Comparison of ENCODE assay signal across 10 cellular contexts in the genomic region with DNA sequence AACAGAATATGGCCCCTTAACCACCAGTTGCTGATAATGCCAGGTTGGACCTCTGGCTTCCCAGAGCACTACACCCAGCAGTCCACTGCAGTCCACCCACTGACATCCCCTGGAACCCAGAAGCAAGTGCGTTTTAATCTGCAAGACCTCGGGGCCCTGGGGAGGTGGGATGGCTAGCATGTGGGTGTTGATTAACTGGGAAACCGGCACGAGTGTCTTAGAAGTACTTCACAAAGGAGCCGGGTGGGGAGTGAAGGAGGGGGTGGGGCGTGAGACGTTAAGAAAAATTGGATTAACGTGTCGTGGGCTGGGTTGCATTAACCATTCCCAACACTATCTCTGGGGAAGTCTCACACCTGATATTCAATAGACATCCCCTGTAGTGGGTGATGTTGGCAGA. TPM values are rescaled to one million over a fixed set of nuclear protein-coding genes. Genes with fewer than 3 reads are reported as not detected.
DNase-seq lines count a peak whose midpoint lies in the region; ATAC-seq lines count a peak whose summit lies in the region.
"Had no signal": no experiment of that assay in that cellular context is flagged by ENCODE, and none has a peak within 500 bp of the region (broad histone marks: within the 10 kb centered on the region; RNA-seq: fewer than 3 reads in every experiment).

No MANE protein-coding gene starts in this region.

- peaks cover 7% of the 10 kb centered on the region for H3K36me3 Mint-ChIP-seq in stimulated activated naive CD8-positive, alpha-beta T cell treated with anti-CD3 and anti-CD28 coated beads, Interleukin-15, Interleukin-2, amounts not matched to agents 100 ng/mL and 50 ng/mL, for 24 hours (ENCODE audit: low read depth)
- H3K36me3 Mint-ChIP-seq in activated naive CD8-positive, alpha-beta T cell treated with anti-CD3 and anti-CD28 coated beads, Interleukin-2, amount 10 ng/mL, durations not matched to agents 7 days and 5 days = peaks cover 3% of the 10 kb centered on the region

- H2AFZ ChIP-seq in mesenchymal stem cell (ENCODE audit: low read depth, low read length) = no peak overlapping the region

- H3K4me1 ChIP-seq in mesenchymal stem cell (ENCODE audit: control insufficient read depth, insufficient read depth, low read depth, low read length) = peaks cover 32% of the 10 kb centered on the region

- H3K4me2 ChIP-seq in mesenchymal stem cell (ENCODE audit: low read length, poor library complexity, severe bottlenecking) = peak overlapping the region; percentile 84

- no peak overlapping the region for H3K27ac ChIP-seq in mesenchymal stem cell (ENCODE audit: low read length, poor library complexity, severe bottlenecking)

- H4K8ac ChIP-seq in mesenchymal stem cell (ENCODE audit: low read length) = no peak overlapping the region

- H3K4me3 ChIP-seq in mesenchymal stem cell (ENCODE audit: insufficient read depth in 1 of 2, low read depth in 1 of 2, low read length in 2 of 2) = peak overlapping the region in 1 of 2 experiments; percentile 85

- no peak overlapping the region for H2BK120ac ChIP-seq in mesenchymal stem cell (ENCODE audit: low read depth, low read length)

- peaks cover 12% of the 10 kb centered on the region for H3K27me3 Mint-ChIP-seq in stimulated activated naive CD8-positive, alpha-beta T cell treated with anti-CD3 and anti-CD28 coated beads, Interleukin-15, Interleukin-2, amounts not matched to agents 100 ng/mL and 50 ng/mL, for 24 hours
- H3K27me3 Mint-ChIP-seq in activated naive CD8-positive, alpha-beta T cell treated with anti-CD3 and anti-CD28 coated beads, Interleukin-2, amount 10 ng/mL, durations not matched to agents 7 days and 5 days = peaks cover 18% of the 10 kb centered on the region

- no peak overlapping the region for H2BK5ac ChIP-seq in mesenchymal stem cell (ENCODE audit: low read depth, low read length, poor library complexity, severe bottlenecking)

- ATAC-seq in stimulated activated naive CD8-positive, alpha-beta T cell treated with anti-CD3 and anti-CD28 coated beads, Interleukin-15, Interleukin-2, amounts not matched to agents 100 U/mL and 50 U/mL, for 24 hours = no peak
- ATAC-seq in activated naive CD8-positive, alpha-beta T cell treated with anti-CD3 and anti-CD28 coated beads, Interleukin-2, amount 10 ng/mL, durations not matched to agents 7 days and 5 days (ENCODE audit: low read depth) = no peak
- no peak for ATAC-seq in GM19035 (IDR thresholded peaks at IDR 0.05; ENCODE audit: unreplicated experiment)

- no peak overlapping the region for H2BK15ac ChIP-seq in mesenchymal stem cell (ENCODE audit: low read depth, poor library complexity, severe bottlenecking)

- H2BK12ac ChIP-seq in mesenchymal stem cell (ENCODE audit: low read length in 2 of 2) = no peak overlapping the region

- H3K4me3 Mint-ChIP-seq in stimulated activated naive CD8-positive, alpha-beta T cell treated with anti-CD3 and anti-CD28 coated beads, Interleukin-15, Interleukin-2, amounts not matched to agents 100 ng/mL and 50 ng/mL, for 24 hours = peak overlapping the region; percentile 73
- H3K4me3 Mint-ChIP-seq in activated naive CD8-positive, alpha-beta T cell treated with anti-CD3 and anti-CD28 coated beads, Interleukin-2, amount 10 ng/mL, durations not matched to agents 7 days and 5 days = peak overlapping the region; percentile 74

- H3K4me1 Mint-ChIP-seq in stimulated activated naive CD8-positive, alpha-beta T cell treated with anti-CD3 and anti-CD28 coated beads, Interleukin-15, Interleukin-2, amounts not matched to agents 100 ng/mL and 50 ng/mL, for 24 hours (ENCODE audit: low read depth) = peaks cover 33% of the 10 kb centered on the region
- H3K4me1 Mint-ChIP-seq in activated naive CD8-positive, alpha-beta T cell treated with anti-CD3 and anti-CD28 coated beads, Interleukin-2, amount 10 ng/mL, durations not matched to agents 7 days and 5 days = peaks cover 19% of the 10 kb centered on the region

- H3K14ac ChIP-seq in mesenchymal stem cell (ENCODE audit: low read length in 2 of 2) = no peak overlapping the region

- H3K27me3 ChIP-seq in mesenchymal stem cell (ENCODE audit: control insufficient read depth in 1 of 2, insufficient read depth in 1 of 2, low read length in 2 of 2) = no peaks in the 10 kb centered on the region

- WGBS in mesenchymal stem cell = 13% methylated on average over 4 of the region's 9 CpGs

- peaks cover 13% of the 10 kb centered on the region for H3K79me1 ChIP-seq in mesenchymal stem cell (replicated peaks; ENCODE audit: low read length, poor library complexity, severe bottlenecking)

- DNase-seq in stimulated activated naive CD8-positive, alpha-beta T cell treated with anti-CD3 and anti-CD28 coated beads, Interleukin-15, Interleukin-2, amounts not matched to agents 100 U/mL and 50 U/mL, for 24 hours = no peak
- no peak for DNase-seq in activated naive CD8-positive, alpha-beta T cell treated with anti-CD3 and anti-CD28 coated beads, Interleukin-2, amount 10 ng/mL, durations not matched to agents 7 days and 5 days
- DNase-seq in mesenchymal stem cell = no peak
- DNase-seq in ureter (ENCODE audit: low spot score) = peak; percentile 42
- no peak for DNase-seq in SKM-1 treated with dmso at 0.1 percent for 144 hours (lab: John Stamatoyannopoulos, UW; ENCODE audit: unreplicated experiment)
- DNase-seq in stimulated activated naive CD4-positive, alpha-beta T cell treated with Interleukin-2 at 50 U/mL for 16 hours (lab: John Stamatoyannopoulos, UW) = no peak
- DNase-seq: cerebellar nuclear complex had no signal

- H3K4ac ChIP-seq in mesenchymal stem cell (ENCODE audit: low read depth in 1 of 2, low read length in 2 of 2) = no peak overlapping the region

- no peak overlapping the region for H3K18ac ChIP-seq in mesenchymal stem cell (ENCODE audit: low read depth in 1 of 2, low read length in 2 of 2)

- H3K9me3 ChIP-seq in mesenchymal stem cell (ENCODE audit: control insufficient read depth, low read length) = no peaks in the 10 kb centered on the region

- H2AK5ac ChIP-seq in mesenchymal stem cell (ENCODE audit: low read length, severe bottlenecking) = no peak overlapping the region

- H3K27ac Mint-ChIP-seq in stimulated activated naive CD8-positive, alpha-beta T cell treated with anti-CD3 and anti-CD28 coated beads, Interleukin-15, Interleukin-2, amounts not matched to agents 100 ng/mL and 50 ng/mL, for 24 hours = peak overlapping the region; percentile 11
- H3K27ac Mint-ChIP-seq in activated naive CD8-positive, alpha-beta T cell treated with anti-CD3 and anti-CD28 coated beads, Interleukin-2, amount 10 ng/mL, durations not matched to agents 7 days and 5 days = no peak overlapping the region

- H3K9me3 Mint-ChIP-seq in stimulated activated naive CD8-positive, alpha-beta T cell treated with anti-CD3 and anti-CD28 coated beads, Interleukin-15, Interleukin-2, amounts not matched to agents 100 ng/mL and 50 ng/mL, for 24 hours = no peaks in the 10 kb centered on the region
- H3K9me3 Mint-ChIP-seq in activated naive CD8-positive, alpha-beta T cell treated with anti-CD3 and anti-CD28 coated beads, Interleukin-2, amount 10 ng/mL, durations not matched to agents 7 days and 5 days = no peaks in the 10 kb centered on the region

- POLR2A ChIA-PET in activated naive CD8-positive, alpha-beta T cell treated with anti-CD3 and anti-CD28 coated beads, Interleukin-2, amount 10 ng/mL, durations not matched to agents 7 days and 5 days (lab: Charles Lee) = interaction anchor here (1.2 kb wide), 1 partner anchor 28 kb away, joined by 3 read pairs; no protein-coding TSS in a partner anchor

- H4K91ac ChIP-seq in mesenchymal stem cell (ENCODE audit: low read length) = no peak overlapping the region

- peak overlapping the region; percentile 98 for H3K9ac ChIP-seq in mesenchymal stem cell (ENCODE audit: low read length)

- no peak overlapping the region for H3K23ac ChIP-seq in mesenchymal stem cell (ENCODE audit: low read length in 2 of 2)

- peaks cover 8 to 10% of the 10 kb centered on the region in 2 experiments for H3K36me3 ChIP-seq in mesenchymal stem cell (ENCODE audit: control insufficient read depth in 1 of 2, insufficient read depth in 2 of 2, low read depth in 1 of 2, low read length in 2 of 2)

RNA-seq across cellular contexts. Expression of gene HIC1, which starts 6.1 kb away (rescaled TPM):
- 10 to 100 TPM; 62.1 to 64.3 TPM for total RNA-seq in activated naive CD8-positive, alpha-beta T cell treated with anti-CD3 and anti-CD28 coated beads, Interleukin-2, amount 10 ng/mL, durations not matched to agents 7 days and 5 days
- 25.3 TPM for polyA plus RNA-seq in mesenchymal stem cell (2013, experiment 1 of 2)
- 23.9 TPM for polyA plus RNA-seq in mesenchymal stem cell (2013, experiment 2 of 2)
- 14.9 TPM for total RNA-seq in ureter

RNA-seq across cellular contexts. Expression of gene OVCA2, which starts 7.0 kb away (rescaled TPM):
- 10 to 100 TPM; 32.0 to 35.5 TPM for total RNA-seq in activated naive CD8-positive, alpha-beta T cell treated with anti-CD3 and anti-CD28 coated beads, Interleukin-2, amount 10 ng/mL, durations not matched to agents 7 days and 5 days
- polyA plus RNA-seq in mesenchymal stem cell (2013, experiment 1 of 2) = 72.1 TPM
- 72.9 TPM for polyA plus RNA-seq in mesenchymal stem cell (2013, experiment 2 of 2)
- total RNA-seq in ureter = 39.5 TPM

RNA-seq across cellular contexts. Expression of gene DPH1, which starts 18.9 kb away (rescaled TPM):
- total RNA-seq in activated naive CD8-positive, alpha-beta T cell treated with anti-CD3 and anti-CD28 coated beads, Interleukin-2, amount 10 ng/mL, durations not matched to agents 7 days and 5 days = 10 to 100 TPM; 45.7 to 46.4 TPM
- polyA plus RNA-seq in mesenchymal stem cell (2013, experiment 1 of 2) = 24.6 TPM
- polyA plus RNA-seq in mesenchymal stem cell (2013, experiment 2 of 2) = 23.7 TPM
- 68.8 TPM for total RNA-seq in ureter

RNA-seq across cellular contexts. Expression of gene RTN4RL1, which starts 23.7 kb away (rescaled TPM):
- under 1 TPM; 0.22 to 0.45 TPM for total RNA-seq in activated naive CD8-positive, alpha-beta T cell treated with anti-CD3 and anti-CD28 coated beads, Interleukin-2, amount 10 ng/mL, durations not matched to agents 7 days and 5 days
- 0.10 TPM for polyA plus RNA-seq in mesenchymal stem cell (2013, experiment 1 of 2)
- 0.04 TPM for polyA plus RNA-seq in mesenchymal stem cell (2013, experiment 2 of 2)
- total RNA-seq in ureter = 6.7 TPM
- total RNA-seq: Daoy had no signal
